Comparison of ENCODE assay signal across 1 cellular context in the genomic region with DNA sequence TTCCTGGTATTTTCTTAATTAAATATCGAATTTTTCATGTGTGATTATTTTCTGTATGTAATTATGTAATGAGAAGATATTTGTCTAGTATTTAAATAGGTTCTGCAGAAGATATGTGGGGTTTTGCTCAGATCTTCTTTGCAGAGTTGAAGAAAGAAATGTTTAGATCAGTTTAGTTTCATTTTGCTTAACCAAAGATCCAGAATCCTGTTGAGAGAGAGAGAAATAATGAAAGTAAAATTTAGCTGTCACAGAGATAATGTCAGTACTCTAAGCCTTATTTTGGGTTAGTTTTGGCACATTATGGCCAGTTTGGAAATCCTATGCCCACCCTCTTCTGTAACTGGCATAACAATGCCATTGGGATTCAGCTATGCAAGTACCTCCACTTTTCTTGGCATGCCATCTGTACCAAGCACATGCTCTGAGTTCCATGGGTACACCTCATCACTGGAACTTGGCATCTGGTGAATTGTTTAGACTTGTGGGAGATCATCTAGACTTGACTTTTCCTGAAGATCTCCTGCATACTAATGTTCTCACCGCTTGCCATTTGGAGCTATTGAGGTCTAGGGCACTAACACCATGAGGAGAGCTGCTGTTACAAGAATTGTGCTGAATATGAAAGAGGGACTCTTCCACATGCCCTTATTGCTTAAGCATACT.
TF ChIP-seq lines count a peak whose summit lies in the region.

No MANE protein-coding gene starts in this region.

TF ChIP-seq in H1, 55 proteins besides CTCF, POLR2A, EP300 and RAD21:
- TF ChIP-seq JUND (IDR thresholded peaks at IDR 0.05; ENCODE audit: low read length) (no peak), CREB1 (IDR thresholded peaks at IDR 0.05) (no peak), KDM1A (IDR thresholded peaks at IDR 0.05; ENCODE audit: borderline replicate concordance, low read length) (no peak), EZH2 (IDR thresholded peaks at IDR 0.05; ENCODE audit: low read depth, low read length, severe bottlenecking) (no peak), NRF1 (IDR thresholded peaks at IDR 0.05; ENCODE audit: low read depth, low read length) (no peak), CBX5 (IDR thresholded peaks at IDR 0.05; ENCODE audit: low read depth, low read length) (no peak), TAF1 (IDR thresholded peaks at IDR 0.05; ENCODE audit: low read depth, low read length) (no peak), TAF7 (optimal IDR thresholded peaks at IDR 0.05; ENCODE audit: borderline replicate concordance, low read depth, low read length) (no peak), RBBP5 (IDR thresholded peaks at IDR 0.05; ENCODE audit: borderline replicate concordance, low read depth, low read length) (no peak), ASH2L (IDR thresholded peaks at IDR 0.05; ENCODE audit: low read length) (no peak), HDAC6 (IDR thresholded peaks at IDR 0.05; ENCODE audit: low read depth, low read length) (no peak)
- TF ChIP-seq, protein P1, sequence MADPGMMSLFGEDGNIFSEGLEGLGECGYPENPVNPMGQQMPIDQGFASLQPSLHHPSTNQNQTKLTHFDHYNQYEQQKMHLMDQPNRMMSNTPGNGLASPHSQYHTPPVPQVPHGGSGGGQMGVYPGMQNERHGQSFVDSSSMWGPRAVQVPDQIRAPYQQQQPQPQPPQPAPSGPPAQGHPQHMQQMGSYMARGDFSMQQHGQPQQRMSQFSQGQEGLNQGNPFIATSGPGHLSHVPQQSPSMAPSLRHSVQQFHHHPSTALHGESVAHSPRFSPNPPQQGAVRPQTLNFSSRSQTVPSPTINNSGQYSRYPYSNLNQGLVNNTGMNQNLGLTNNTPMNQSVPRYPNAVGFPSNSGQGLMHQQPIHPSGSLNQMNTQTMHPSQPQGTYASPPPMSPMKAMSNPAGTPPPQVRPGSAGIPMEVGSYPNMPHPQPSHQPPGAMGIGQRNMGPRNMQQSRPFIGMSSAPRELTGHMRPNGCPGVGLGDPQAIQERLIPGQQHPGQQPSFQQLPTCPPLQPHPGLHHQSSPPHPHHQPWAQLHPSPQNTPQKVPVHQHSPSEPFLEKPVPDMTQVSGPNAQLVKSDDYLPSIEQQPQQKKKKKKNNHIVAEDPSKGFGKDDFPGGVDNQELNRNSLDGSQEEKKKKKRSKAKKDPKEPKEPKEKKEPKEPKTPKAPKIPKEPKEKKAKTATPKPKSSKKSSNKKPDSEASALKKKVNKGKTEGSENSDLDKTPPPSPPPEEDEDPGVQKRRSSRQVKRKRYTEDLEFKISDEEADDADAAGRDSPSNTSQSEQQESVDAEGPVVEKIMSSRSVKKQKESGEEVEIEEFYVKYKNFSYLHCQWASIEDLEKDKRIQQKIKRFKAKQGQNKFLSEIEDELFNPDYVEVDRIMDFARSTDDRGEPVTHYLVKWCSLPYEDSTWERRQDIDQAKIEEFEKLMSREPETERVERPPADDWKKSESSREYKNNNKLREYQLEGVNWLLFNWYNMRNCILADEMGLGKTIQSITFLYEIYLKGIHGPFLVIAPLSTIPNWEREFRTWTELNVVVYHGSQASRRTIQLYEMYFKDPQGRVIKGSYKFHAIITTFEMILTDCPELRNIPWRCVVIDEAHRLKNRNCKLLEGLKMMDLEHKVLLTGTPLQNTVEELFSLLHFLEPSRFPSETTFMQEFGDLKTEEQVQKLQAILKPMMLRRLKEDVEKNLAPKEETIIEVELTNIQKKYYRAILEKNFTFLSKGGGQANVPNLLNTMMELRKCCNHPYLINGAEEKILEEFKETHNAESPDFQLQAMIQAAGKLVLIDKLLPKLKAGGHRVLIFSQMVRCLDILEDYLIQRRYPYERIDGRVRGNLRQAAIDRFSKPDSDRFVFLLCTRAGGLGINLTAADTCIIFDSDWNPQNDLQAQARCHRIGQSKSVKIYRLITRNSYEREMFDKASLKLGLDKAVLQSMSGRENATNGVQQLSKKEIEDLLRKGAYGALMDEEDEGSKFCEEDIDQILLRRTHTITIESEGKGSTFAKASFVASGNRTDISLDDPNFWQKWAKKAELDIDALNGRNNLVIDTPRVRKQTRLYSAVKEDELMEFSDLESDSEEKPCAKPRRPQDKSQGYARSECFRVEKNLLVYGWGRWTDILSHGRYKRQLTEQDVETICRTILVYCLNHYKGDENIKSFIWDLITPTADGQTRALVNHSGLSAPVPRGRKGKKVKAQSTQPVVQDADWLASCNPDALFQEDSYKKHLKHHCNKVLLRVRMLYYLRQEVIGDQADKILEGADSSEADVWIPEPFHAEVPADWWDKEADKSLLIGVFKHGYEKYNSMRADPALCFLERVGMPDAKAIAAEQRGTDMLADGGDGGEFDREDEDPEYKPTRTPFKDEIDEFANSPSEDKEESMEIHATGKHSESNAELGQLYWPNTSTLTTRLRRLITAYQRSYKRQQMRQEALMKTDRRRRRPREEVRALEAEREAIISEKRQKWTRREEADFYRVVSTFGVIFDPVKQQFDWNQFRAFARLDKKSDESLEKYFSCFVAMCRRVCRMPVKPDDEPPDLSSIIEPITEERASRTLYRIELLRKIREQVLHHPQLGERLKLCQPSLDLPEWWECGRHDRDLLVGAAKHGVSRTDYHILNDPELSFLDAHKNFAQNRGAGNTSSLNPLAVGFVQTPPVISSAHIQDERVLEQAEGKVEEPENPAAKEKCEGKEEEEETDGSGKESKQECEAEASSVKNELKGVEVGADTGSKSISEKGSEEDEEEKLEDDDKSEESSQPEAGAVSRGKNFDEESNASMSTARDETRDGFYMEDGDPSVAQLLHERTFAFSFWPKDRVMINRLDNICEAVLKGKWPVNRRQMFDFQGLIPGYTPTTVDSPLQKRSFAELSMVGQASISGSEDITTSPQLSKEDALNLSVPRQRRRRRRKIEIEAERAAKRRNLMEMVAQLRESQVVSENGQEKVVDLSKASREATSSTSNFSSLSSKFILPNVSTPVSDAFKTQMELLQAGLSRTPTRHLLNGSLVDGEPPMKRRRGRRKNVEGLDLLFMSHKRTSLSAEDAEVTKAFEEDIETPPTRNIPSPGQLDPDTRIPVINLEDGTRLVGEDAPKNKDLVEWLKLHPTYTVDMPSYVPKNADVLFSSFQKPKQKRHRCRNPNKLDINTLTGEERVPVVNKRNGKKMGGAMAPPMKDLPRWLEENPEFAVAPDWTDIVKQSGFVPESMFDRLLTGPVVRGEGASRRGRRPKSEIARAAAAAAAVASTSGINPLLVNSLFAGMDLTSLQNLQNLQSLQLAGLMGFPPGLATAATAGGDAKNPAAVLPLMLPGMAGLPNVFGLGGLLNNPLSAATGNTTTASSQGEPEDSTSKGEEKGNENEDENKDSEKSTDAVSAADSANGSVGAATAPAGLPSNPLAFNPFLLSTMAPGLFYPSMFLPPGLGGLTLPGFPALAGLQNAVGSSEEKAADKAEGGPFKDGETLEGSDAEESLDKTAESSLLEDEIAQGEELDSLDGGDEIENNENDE (IDR thresholded peaks at IDR 0.05; ENCODE audit: insufficient replicate concordance, low read length): no peak
